Comparison of ENCODE assay signal across 1 cellular context in the genomic region with DNA sequence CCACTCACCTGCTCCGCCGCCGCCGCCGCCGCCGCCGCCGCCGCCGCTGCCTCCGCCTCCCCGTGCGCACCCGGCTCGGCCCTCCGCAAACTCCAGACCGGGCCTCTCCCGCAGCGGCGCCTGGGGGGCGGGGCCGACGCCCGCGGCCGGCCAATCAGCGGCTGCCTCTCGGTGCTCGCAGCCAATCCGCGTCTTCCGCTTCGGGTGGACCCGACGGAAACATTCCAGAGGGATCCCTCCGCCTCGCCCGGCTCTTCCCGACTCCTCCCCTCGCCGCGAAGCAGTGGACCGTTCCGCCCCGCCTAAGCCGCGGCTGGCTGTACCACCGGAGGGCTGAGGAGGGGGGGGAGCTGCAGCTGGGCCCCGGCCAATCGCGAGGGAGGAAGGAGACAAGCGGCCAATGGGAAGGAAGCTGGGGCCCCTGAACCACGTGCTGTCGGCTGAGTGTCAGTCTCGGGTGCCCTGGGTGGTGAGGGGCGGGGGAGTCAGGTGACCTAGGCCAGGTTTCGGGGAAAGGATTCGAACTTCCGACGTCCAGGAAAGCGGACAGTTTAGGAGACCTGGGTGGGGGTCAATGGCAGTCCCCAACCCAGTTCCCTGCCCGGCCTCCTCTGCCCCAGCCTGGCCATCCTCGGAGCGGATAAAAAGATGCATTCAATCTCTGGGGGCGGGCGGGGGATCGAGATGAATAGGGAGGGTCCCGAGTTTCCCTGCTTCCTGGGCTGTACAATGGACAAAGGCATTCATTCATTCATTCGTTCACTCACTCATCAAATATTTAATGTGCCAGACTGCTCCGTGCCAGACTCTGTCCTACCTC.
TF ChIP-seq lines count a peak whose summit lies in the region.

A gene with protein sequence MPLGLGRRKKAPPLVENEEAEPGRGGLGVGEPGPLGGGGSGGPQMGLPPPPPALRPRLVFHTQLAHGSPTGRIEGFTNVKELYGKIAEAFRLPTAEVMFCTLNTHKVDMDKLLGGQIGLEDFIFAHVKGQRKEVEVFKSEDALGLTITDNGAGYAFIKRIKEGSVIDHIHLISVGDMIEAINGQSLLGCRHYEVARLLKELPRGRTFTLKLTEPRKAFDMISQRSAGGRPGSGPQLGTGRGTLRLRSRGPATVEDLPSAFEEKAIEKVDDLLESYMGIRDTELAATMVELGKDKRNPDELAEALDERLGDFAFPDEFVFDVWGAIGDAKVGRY (minus strand): TSS at position 99 of the 820 bp plus-strand sequence. CDS start 13,151 bp downstream, outside the sequence.

TF ChIP-seq in K562, 482 proteins besides CTCF, POLR2A, EP300 and RAD21 (continued from another document):
- 0 out of 2 replicates have a peak, but pooled peaks have one; percentile 11 for TF ChIP-seq MXI1 (IDR thresholded peaks at IDR 0.05; ENCODE audit: low read depth, low read length)
- no peak for TF ChIP-seq ZBED1 (IDR thresholded peaks at IDR 0.05)
- TF ChIP-seq RAD51 (IDR thresholded peaks at IDR 0.05; ENCODE audit: borderline replicate concordance, low read depth): peak; percentile 96
- no peak for TF ChIP-seq ZNF184 (CRISPR knock-in tag; IDR thresholded peaks at IDR 0.05)
- no peak for TF ChIP-seq POLR2AphosphoS5 (IDR thresholded peaks at IDR 0.05; ENCODE audit: control insufficient read depth, insufficient read depth, low read depth, low read length)
- TF ChIP-seq GABPB1 (CRISPR knock-in tag; IDR thresholded peaks at IDR 0.05): peak; percentile 79
- peak; percentile 76 for TF ChIP-seq NCOA6 (IDR thresholded peaks at IDR 0.05)
- 0 out of 2 replicates have a peak, but pooled peaks have one; percentile 81 for TF ChIP-seq ARID4B (CRISPR knock-in tag; IDR thresholded peaks at IDR 0.05)
- no peak for TF ChIP-seq SETDB1 (IDR thresholded peaks at IDR 0.05; ENCODE audit: low read length)
- TF ChIP-seq SLC30A9 (CRISPR knock-in tag; IDR thresholded peaks at IDR 0.05): no peak
- TF ChIP-seq CUX1 (CRISPR knock-in tag; IDR thresholded peaks at IDR 0.05): no peak
- TF ChIP-seq STAG1 (CRISPR knock-in tag; IDR thresholded peaks at IDR 0.05; ENCODE audit: borderline replicate concordance): no peak
